Comparison of ENCODE assay signal across 12 cellular contexts in genomic region chr1:162035241-162035640, GRCh38. TPM values are rescaled to one million over a fixed set of nuclear protein-coding genes. Genes with fewer than 3 reads are reported as not detected.
A peak's percentile ranks its signal among the peaks of the same experiment; 100 is the strongest.
DNase-seq lines count a peak whose midpoint lies in the region; ATAC-seq, FAIRE-seq and TF ChIP-seq lines count a peak whose summit lies in the region.
"Had no signal": no experiment of that assay in that cellular context is flagged by ENCODE, and none has a peak within 500 bp of the region (broad histone marks: within the 10 kb centered on the region; RNA-seq: fewer than 3 reads in every experiment).

No MANE protein-coding gene starts in this region.

- ATAC-seq in HG03432 (IDR thresholded peaks at IDR 0.05; ENCODE audit: unreplicated experiment), result no peak

- TF ChIP-seq POLR2A in H54 (IDR thresholded peaks at IDR 0.05; ENCODE audit: low read depth, low read length), result no peak

- no peak overlapping the region for H3K4me3 Mint-ChIP-seq in chondrocyte (ENCODE audit: unreplicated experiment)
- H3K4me3 Mint-ChIP-seq: HFFc6 had no signal

- TF ChIP-seq CTCF in chondrocyte (IDR thresholded peaks at IDR 0.05), result no peak

- H3K27me3 Mint-ChIP-seq in chondrocyte (ENCODE audit: low read depth), result no peaks in the 10 kb centered on the region

- no peaks in the 10 kb centered on the region for H3K9me3 Mint-ChIP-seq in chondrocyte (ENCODE audit: low read depth)
- H3K9me3 Mint-ChIP-seq: HFFc6 had no signal

- no peak for FAIRE-seq in H54 (lab: Jason Lieb, UNC)
- FAIRE-seq: GM19239, small intestine had no signal

- no peaks in the 10 kb centered on the region for H3K36me3 Mint-ChIP-seq in chondrocyte (ENCODE audit: low read depth)

- peaks cover 23% of the 10 kb centered on the region for H3K4me1 Mint-ChIP-seq in chondrocyte (ENCODE audit: low read depth)

- no peak overlapping the region for H3K27ac Mint-ChIP-seq in chondrocyte (ENCODE audit: unreplicated experiment)
- H3K27ac Mint-ChIP-seq: HFFc6 had no signal

- DNase-seq in NCI-H748 (lab: John Stamatoyannopoulos, UW; ENCODE audit: unreplicated experiment), result peak; percentile 37
- DNase-seq in NCI-H748 treated with DMSO at 0.1 percent for 48 hours (lab: John Stamatoyannopoulos, UW), result no peak
- DNase-seq in H54 (ENCODE audit: insufficient read length, low spot score), result peak; percentile 36
- peak; percentile 76 for DNase-seq in RPMI8226
- DNase-seq in kidney glomerular epithelial cell (lab: John Stamatoyannopoulos, UW), result peak; percentile 11
- DNase-seq in chondrocyte (ENCODE audit: low spot score), result no peak
- DNase-seq in cerebellum (ENCODE audit: low spot score), result no peak
- DNase-seq: erythroblast, HFFc6, small intestine had no signal

RNA-seq across cellular contexts. Expression of gene OLFML2B, which starts 11.6 kb away (rescaled TPM):
- 44.6 to 120 TPM (median 113 TPM) in 3 replicates for total RNA-seq in chondrocyte
- 3.9 TPM for total RNA-seq in cerebellum

RNA-seq across cellular contexts. Expression of gene NOS1AP, which starts 34.2 kb away (rescaled TPM):
- total RNA-seq in chondrocyte, result 4.5 to 6.2 TPM (median 5.1 TPM) in 3 replicates
- total RNA-seq in cerebellum, result 5.5 TPM

Comparison
In these comparisons a context has a peak if more than half of its experiments do, and no peak if none do; other contexts are left out.
1. DNase-seq: peak in NCI-H748 (single experiment), H54 (single experiment), RPMI8226 (single experiment) and kidney glomerular epithelial cell (single experiment); none in NCI-H748 treated with DMSO at 0.1 percent for 48 hours (single experiment), chondrocyte (single experiment) and cerebellum (single experiment).